ENCODE assay signal across 8 cellular contexts in the genomic region with DNA sequence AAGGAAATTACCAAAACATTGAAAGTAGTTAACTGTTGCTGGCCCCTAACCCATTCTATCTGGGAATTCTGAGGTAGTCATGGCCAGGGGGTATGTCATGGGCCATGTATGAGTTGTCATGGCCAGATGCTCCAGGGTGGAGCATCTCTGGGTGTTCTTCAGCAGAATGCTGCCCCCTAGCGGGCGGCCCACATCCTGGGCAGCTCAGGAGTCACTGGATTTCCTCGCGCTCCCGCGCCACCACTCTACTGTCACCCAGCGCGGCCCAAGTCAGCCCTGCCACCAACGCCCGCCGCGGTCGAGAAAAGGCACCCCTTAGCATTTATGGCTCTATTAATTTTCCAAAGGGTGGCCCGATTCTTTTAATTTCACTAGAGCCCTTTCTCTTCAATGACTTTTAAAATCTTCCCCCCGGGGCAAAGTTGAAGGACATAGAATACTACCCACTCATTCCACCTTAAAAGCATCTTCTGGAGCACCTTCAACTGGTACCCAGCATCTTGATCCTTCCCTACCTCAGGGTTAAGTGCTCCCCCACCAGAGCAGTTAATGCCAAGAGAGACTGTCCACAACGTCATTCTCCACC. TPM values are rescaled to one million over a fixed set of nuclear protein-coding genes. Genes with fewer than 3 reads are reported as not detected.
A peak's percentile ranks its signal among the peaks of the same experiment; 100 is the strongest.
DNase-seq lines count a peak whose midpoint lies in the region; ATAC-seq and TF ChIP-seq lines count a peak whose summit lies in the region.

No MANE protein-coding gene starts in this region.

- no peaks in the 10 kb centered on the region for H3K9me3 Mint-ChIP-seq in H9
- no peaks in the 10 kb centered on the region for H3K9me3 Mint-ChIP-seq in natural killer cell

- H3K4me2 ChIP-seq in H9 (ENCODE audit: insufficient read depth, insufficient read length, low read length), result no peak overlapping the region

- no peak overlapping the region for H4K91ac ChIP-seq in H9 (ENCODE audit: insufficient read length, low read depth, low read length)

- no peak overlapping the region for H4K5ac ChIP-seq in H9 (ENCODE audit: insufficient read length, low read depth, low read length)

- H3K27me3 Mint-ChIP-seq in H9 (ENCODE audit: low read depth), result peaks cover 46% of the 10 kb centered on the region
- H3K27me3 Mint-ChIP-seq in natural killer cell (ENCODE audit: low read depth in 2 of 2), result peaks cover 5 to 21% of the 10 kb centered on the region in 2 donors

- H2AFZ ChIP-seq in H9 (ENCODE audit: low read length), result no peak overlapping the region

- H3K9ac ChIP-seq in H9 (ENCODE audit: extremely low read depth, insufficient read length, low read length), result no peak overlapping the region

- H3T11ph ChIP-seq in H9 (ENCODE audit: low read length), result no peak overlapping the region

- no peaks in the 10 kb centered on the region for H3K79me2 ChIP-seq in H9 (ENCODE audit: insufficient read depth, low read length)

- no peak overlapping the region for H3K4ac ChIP-seq in H9 (ENCODE audit: low read depth, low read length)

- H3K27me3 ChIP-seq in H9 (ENCODE audit: insufficient read depth, low read length), result no peaks in the 10 kb centered on the region; the same call in 1 of the 2 replicates

- H3K4me1 Mint-ChIP-seq in H9 (peaks cover 25 to 27% of the 10 kb centered on the region in 2 experiments), natural killer cell (peaks cover 19 to 26% of the 10 kb centered on the region in 2 donors)

- no peaks in the 10 kb centered on the region for H3K9me3 ChIP-seq in H9 (ENCODE audit: control insufficient read depth, low read depth, low read length)

- H2BK20ac ChIP-seq in H9 (ENCODE audit: low read depth, low read length, poor library complexity, severe bottlenecking), result no peak overlapping the region

- WGBS in H9 (ENCODE audit: extremely low coverage, insufficient read length, low lambda C conversion rate), result no CpG with 5 or more reads among the region's 16 CpGs

- no peaks in the 10 kb centered on the region for H3K79me1 ChIP-seq in H9 (ENCODE audit: insufficient read depth, low read depth, low read length, poor library complexity, severe bottlenecking)

- no peak overlapping the region for H3K27ac Mint-ChIP-seq in H9
- H3K27ac Mint-ChIP-seq in natural killer cell, result no peak overlapping the region

- H3K18ac ChIP-seq in H9 (ENCODE audit: insufficient read length, low read depth, low read length), result no peak overlapping the region

- no peak overlapping the region for H3K23ac ChIP-seq in H9 (ENCODE audit: insufficient read length, low read depth, low read length)

- H3K4me1 ChIP-seq in H9 (ENCODE audit: insufficient read depth, low read length), result peaks cover 9% of the 10 kb centered on the region

- H4K8ac ChIP-seq in H9 (replicated peaks; ENCODE audit: insufficient read length, low read depth, low read length), result no peak overlapping the region

- peaks cover 2% of the 10 kb centered on the region for H4K20me1 ChIP-seq in H9 (ENCODE audit: control insufficient read depth, insufficient read depth, insufficient read length)

- H3K56ac ChIP-seq in H9 (ENCODE audit: insufficient read length, low read depth, low read length), result no peak overlapping the region

- no peak overlapping the region for H3K27ac ChIP-seq in H9 (ENCODE audit: insufficient read length, low read depth, low read length)

- no peak overlapping the region for H2BK12ac ChIP-seq in H9 (ENCODE audit: insufficient read length, low read depth, low read length)

- H2BK120ac ChIP-seq in H9 (ENCODE audit: low read depth, low read length, poor library complexity, severe bottlenecking), result no peak overlapping the region

- intact Hi-C loops in natural killer cell (cut with micrococcal nuclease), result no loop called here

- H3K36me3 Mint-ChIP-seq in H9 (ENCODE audit: insufficient read depth in 1 of 3, low read depth in 3 of 3) (no peaks in the 10 kb centered on the region), natural killer cell (no peaks in the 10 kb centered on the region)

- no peak overlapping the region for H2BK5ac ChIP-seq in H9 (ENCODE audit: insufficient read length, low read length)

- ATAC-seq in natural killer cell, result peak; percentile 75 to 88 (median 85)

- no peak overlapping the region for H2AK5ac ChIP-seq in H9 (ENCODE audit: insufficient read length, low read length)

- no peak overlapping the region for H3K4me3 Mint-ChIP-seq in H9
- H3K4me3 Mint-ChIP-seq in natural killer cell, result no peak overlapping the region

- no peaks in the 10 kb centered on the region for H3K23me2 ChIP-seq in H9 (ENCODE audit: insufficient read length, low read depth, low read length, poor library complexity, severe bottlenecking)

- peak; percentile 83 for DNase-seq in H9
- peak; percentile 48 to 73 for DNase-seq in Kasumi-1 (lab: John Stamatoyannopoulos, UW)
- DNase-seq in activated CD4-positive, CD25-positive, alpha-beta regulatory T cell (lab: John Stamatoyannopoulos, UW), result peak in 3 of 4 experiments; percentile 6 to 42 (median 28)
- peak; percentile 62 for DNase-seq in effector CD8-positive, alpha-beta T cell (lab: John Stamatoyannopoulos, UW)
- DNase-seq in natural killer cell, result peak; percentile 52
- DNase-seq in NCI-H2171 (lab: John Stamatoyannopoulos, UW), result no peak
- no peak for DNase-seq in cortex of kidney (lab: John Stamatoyannopoulos, UW)

- H3K14ac ChIP-seq in H9 (ENCODE audit: insufficient read depth, low read length), result no peak overlapping the region

- peak; percentile 88 for TF ChIP-seq CTCF in GM12874 (IDR thresholded peaks at IDR 0.05; ENCODE audit: insufficient read depth, low read depth, low read length)
- TF ChIP-seq CTCF in H9 (conservative IDR thresholded peaks at IDR 0.05), result peak; percentile 88
- peak; percentile 34 for TF ChIP-seq CTCF in natural killer cell (IDR thresholded peaks at IDR 0.05)

- no peak overlapping the region for H2BK15ac ChIP-seq in H9 (ENCODE audit: low read depth, low read length)

RNA-seq across cellular contexts. Expression of gene PKDCC, which starts 41.6 kb away (rescaled TPM):
- total RNA-seq in H9 (2021) (134 and 135 TPM in 2 replicates), natural killer cell (under 1 TPM in 1 of 3 donors, not detected in 2; 0.50 TPM)

Comparison
In these comparisons a context has a peak if more than half of its experiments do, and no peak if none do; other contexts are left out.
1. CTCF ChIP-seq: peak in every context shown above with its lines; median percentile 88 in GM12874; 88 in H9; 34 in natural killer cell.
2. DNase-seq: peak in H9 (single experiment), Kasumi-1 (2 of 2), activated CD4-positive, CD25-positive, alpha-beta regulatory T cell (3 of 4), effector CD8-positive, alpha-beta T cell (single experiment) and natural killer cell (single experiment); none in NCI-H2171 (single experiment) and cortex of kidney (single experiment).
3. RNA of gene PKDCC, which starts 41.6 kb away (total RNA-seq): 134 to 135 TPM in H9; 0.50 TPM in natural killer cell; every median in the first group is over 10 times any median in the second.